ENCODE assay signal across 23 cellular contexts in the genomic region with DNA sequence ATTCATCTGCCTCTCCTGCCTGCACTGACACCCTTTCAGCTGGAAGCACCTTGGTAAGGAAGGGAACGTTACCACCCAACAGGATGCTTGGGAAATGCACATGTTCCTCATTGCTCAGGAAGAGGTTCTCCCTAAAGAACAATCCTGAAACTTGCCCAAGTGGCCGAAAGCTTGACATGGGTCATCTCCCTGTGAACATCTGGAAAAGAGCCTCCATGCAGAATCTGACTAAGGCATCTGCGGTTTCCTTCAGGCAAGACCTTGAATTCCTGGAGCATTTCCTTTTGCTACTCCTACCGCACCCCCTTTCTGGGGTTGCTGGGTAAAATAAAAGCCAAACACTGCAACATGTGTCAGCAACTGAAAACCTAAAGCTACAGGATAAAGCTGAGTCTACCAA.
DNase-seq lines count a peak whose midpoint lies in the region; ATAC-seq and TF ChIP-seq lines count a peak whose summit lies in the region.
"Had no signal": no experiment of that assay in that cellular context is flagged by ENCODE, and none has a peak within 500 bp of the region (broad histone marks: within the 10 kb centered on the region; RNA-seq: fewer than 3 reads in every experiment).

No MANE protein-coding gene starts in this region.

- no peaks in the 10 kb centered on the region for H3K27me3 Mint-ChIP-seq in activated naive CD4-positive, alpha-beta T cell treated with anti-CD3 and anti-CD28 coated beads, Interleukin-2, amount 50 U/mL, for 24 hours

- no peak overlapping the region for H2AFZ ChIP-seq in osteoblast (ENCODE audit: low read length)

- peak overlapping the region; percentile 28 for H3K4me3 Mint-ChIP-seq in activated naive CD4-positive, alpha-beta T cell treated with anti-CD3 and anti-CD28 coated beads, Interleukin-2, amount 50 U/mL, for 24 hours
- H3K4me3 Mint-ChIP-seq: neural crest cell had no signal

- H4K20me1 ChIP-seq in osteoblast (ENCODE audit: insufficient read depth, low read length) = no peaks in the 10 kb centered on the region

- no peak for ATAC-seq in GM18511 (IDR thresholded peaks at IDR 0.05; ENCODE audit: unreplicated experiment)
- ATAC-seq: body of pancreas, HepG2 had no signal

- no peaks in the 10 kb centered on the region for H3K79me2 ChIP-seq in osteoblast (ENCODE audit: insufficient read depth, low read length)

- H3K4me3 ChIP-seq in HFF-Myc (replicated peaks; ENCODE audit: low read depth, low read length) = no peak overlapping the region
- no peak overlapping the region for H3K4me3 ChIP-seq in osteoblast (ENCODE audit: insufficient read depth, low read length)
- no peak overlapping the region for H3K4me3 ChIP-seq in uterus
- H3K4me3 ChIP-seq: body of pancreas, dorsolateral prefrontal cortex, psoas muscle, spleen, thyroid gland had no signal

- H3K4me1 Mint-ChIP-seq in activated naive CD4-positive, alpha-beta T cell treated with anti-CD3 and anti-CD28 coated beads, Interleukin-2, amount 50 U/mL, for 24 hours = peaks cover 65% of the 10 kb centered on the region
- H3K4me1 Mint-ChIP-seq: neural crest cell had no signal

- peak overlapping the region; percentile 80 for H3K27ac Mint-ChIP-seq in activated naive CD4-positive, alpha-beta T cell treated with anti-CD3 and anti-CD28 coated beads, Interleukin-2, amount 50 U/mL, for 24 hours

- no peak for TF ChIP-seq POLR2A in uterus (IDR thresholded peaks at IDR 0.05)

- peaks cover 14% of the 10 kb centered on the region for H3K27me3 ChIP-seq in osteoblast (ENCODE audit: insufficient read depth, low read length)
- no peaks in the 10 kb centered on the region for H3K27me3 ChIP-seq in uterus
- H3K27me3 ChIP-seq: body of pancreas, spleen, thyroid gland had no signal

- no peaks in the 10 kb centered on the region for H3K9me3 Mint-ChIP-seq in activated naive CD4-positive, alpha-beta T cell treated with anti-CD3 and anti-CD28 coated beads, Interleukin-2, amount 50 U/mL, for 24 hours
- H3K9me3 Mint-ChIP-seq: CD4-positive, CD25-positive, alpha-beta regulatory T cell had no signal

- no peaks in the 10 kb centered on the region for H3K4me1 ChIP-seq in osteoblast (ENCODE audit: insufficient read depth, low read length)
- H3K4me1 ChIP-seq in uterus = no peaks in the 10 kb centered on the region
- H3K4me1 ChIP-seq: psoas muscle, thyroid gland had no signal

- DNase-seq in activated naive CD4-positive, alpha-beta T cell treated with anti-CD3 and anti-CD28 coated beads, Interleukin-2, amount 50 U/mL, for 16 hours = no peak
- peak; percentile 48 for DNase-seq in HFF-Myc (ENCODE audit: extremely low read depth, low read depth)
- DNase-seq in dedifferentiated amniotic fluid mesenchymal stem cell (ENCODE audit: extremely low spot score) = peak; percentile 72
- DNase-seq in osteoblast (ENCODE audit: insufficient read length, low spot score, missing footprints) = peak; percentile 69
- no peak for DNase-seq in SHP77 treated with DMSO at 0.1 percent for 48 hours (lab: John Stamatoyannopoulos, UW)
- DNase-seq in uterus = no peak
- DNase-seq: activated gamma-delta T cell treated with Interleukin-2 at 50 U/mL for 16 hours; body of pancreas; CD4-positive, CD25-positive, alpha-beta regulatory T cell; DND-41; dorsolateral prefrontal cortex; hypothalamus; kidney glomerular epithelial cell; NCI-H1930; psoas muscle; SHP77; spleen; T-helper 2 cell; thyroid gland had no signal

- H3K9me3 ChIP-seq in osteoblast (ENCODE audit: low read depth, low read length) (no peaks in the 10 kb centered on the region), uterus (no peaks in the 10 kb centered on the region)
- H3K9me3 ChIP-seq: body of pancreas, psoas muscle, spleen, thyroid gland had no signal

- H3K27ac ChIP-seq in osteoblast (ENCODE audit: low read depth, low read length) (no peak overlapping the region), uterus (no peak overlapping the region)
- H3K27ac ChIP-seq: body of pancreas, dorsolateral prefrontal cortex, psoas muscle, spleen, thyroid gland had no signal

- intact Hi-C loops in uterus (cut with DNase I; ENCODE audit: low total_unique reads) = no loop called here

- no peaks in the 10 kb centered on the region for H3K36me3 ChIP-seq in osteoblast (ENCODE audit: insufficient read depth, low read length)
- no peaks in the 10 kb centered on the region for H3K36me3 ChIP-seq in uterus
- H3K36me3 ChIP-seq: spleen, thyroid gland had no signal

- no peak overlapping the region for H3K4me2 ChIP-seq in osteoblast (ENCODE audit: insufficient read depth, low read length)

- no peaks in the 10 kb centered on the region for H3K36me3 Mint-ChIP-seq in activated naive CD4-positive, alpha-beta T cell treated with anti-CD3 and anti-CD28 coated beads, Interleukin-2, amount 50 U/mL, for 24 hours

- TF ChIP-seq CTCF in HFF-Myc (IDR thresholded peaks at IDR 0.05; ENCODE audit: low read depth, low read length, missing control alignments) (no peak), osteoblast (IDR thresholded peaks at IDR 0.05; ENCODE audit: extremely low read depth, low read depth, low read length) (no peak), uterus (IDR thresholded peaks at IDR 0.05) (no peak)

Comparison
In these comparisons a context has a peak if more than half of its experiments do, and no peak if none do; other contexts are left out.
1. DNase-seq: peak in HFF-Myc (single experiment), dedifferentiated amniotic fluid mesenchymal stem cell (single experiment) and osteoblast (single experiment); none in activated naive CD4-positive, alpha-beta T cell treated with anti-CD3 and anti-CD28 coated beads, Interleukin-2, amount 50 U/mL, for 16 hours (single experiment), SHP77 treated with DMSO at 0.1 percent for 48 hours (single experiment) and uterus (0 of 2).